In genomic region chr13:21075303-21076264, GRCh38 we compare ENCODE assay signal across 8 cellular contexts. TPM values are rescaled to one million over a fixed set of nuclear protein-coding genes. Genes with fewer than 3 reads are reported as not detected.
DNase-seq lines count a peak whose midpoint lies in the region; ATAC-seq and TF ChIP-seq lines count a peak whose summit lies in the region.

No MANE protein-coding gene starts in this region.

- no peaks in the 10 kb centered on the region for H3K9me3 Mint-ChIP-seq in T-helper 2 cell treated with Interferon-gamma antibody and Interleukin-4, amounts not matched to agents 5 μg/mL and 100 μg/mL, for 36 hours
- H3K9me3 Mint-ChIP-seq in naive thymus-derived CD4-positive, alpha-beta T cell: peaks cover 0 to 2% (median 0%) of the 10 kb centered on the region in 11 donors

- H3K27me3 Mint-ChIP-seq in T-helper 2 cell treated with Interferon-gamma antibody and Interleukin-4, amounts not matched to agents 5 μg/mL and 100 μg/mL, for 36 hours (ENCODE audit: low read depth): peaks cover 28% of the 10 kb centered on the region
- peaks cover 5 to 21% (median 11%) of the 10 kb centered on the region in 5 donors for H3K27me3 Mint-ChIP-seq in naive thymus-derived CD4-positive, alpha-beta T cell

- in situ Hi-C loops in GM18951 (cut with MboI; ENCODE audit: low sequenced_read_pairs, unreplicated experiment): no loop called here

- peak; percentile 25 for TF ChIP-seq POLR2A in GM18951 (IDR thresholded peaks at IDR 0.05; ENCODE audit: extremely low read depth, insufficient read depth, insufficient read length)

- DNase-seq in T-helper 2 cell treated with Interferon-gamma antibody and Interleukin-4, amounts not matched to agents 5 μg/mL and 100 μg/mL, for 36 hours (ENCODE audit: low spot score): no peak
- DNase-seq in naive thymus-derived CD4-positive, alpha-beta T cell: peak in 5 of 9 donors; percentile 3 to 30 (median 4)
- DNase-seq in NCI-H345 (lab: John Stamatoyannopoulos, UW): no peak
- no peak for DNase-seq in NCI-H510A (lab: John Stamatoyannopoulos, UW)

- POLR2A ChIA-PET in naive thymus-derived CD4-positive, alpha-beta T cell (lab: Charles Lee): no interaction called here

- peak; percentile 47 for ATAC-seq in naive thymus-derived CD4-positive, alpha-beta T cell
- ATAC-seq in GM19351 (IDR thresholded peaks at IDR 0.05; ENCODE audit: unreplicated experiment): no peak
- ATAC-seq in GM21825 (IDR thresholded peaks at IDR 0.05; ENCODE audit: unreplicated experiment): no peak

- peaks cover 21% of the 10 kb centered on the region for H3K4me1 Mint-ChIP-seq in T-helper 2 cell treated with Interferon-gamma antibody and Interleukin-4, amounts not matched to agents 5 μg/mL and 100 μg/mL, for 36 hours (ENCODE audit: low read depth)
- H3K4me1 Mint-ChIP-seq in naive thymus-derived CD4-positive, alpha-beta T cell: peaks cover 13 to 25% (median 16%) of the 10 kb centered on the region in 7 donors

- H3K27me3 ChIP-seq in esophagus (ENCODE audit: control insufficient read depth in 1 of 2, insufficient read depth in 2 of 2, low read length in 2 of 2): no peaks in the 10 kb centered on the region
- peaks cover 0 to 2% of the 10 kb centered on the region in 2 donors for H3K27me3 ChIP-seq in naive thymus-derived CD4-positive, alpha-beta T cell (ENCODE audit: control insufficient read depth in 2 of 2, insufficient read depth in 2 of 2, low read length in 2 of 2)

- peak overlapping the region; percentile 64 for H3K4me3 Mint-ChIP-seq in T-helper 2 cell treated with Interferon-gamma antibody and Interleukin-4, amounts not matched to agents 5 μg/mL and 100 μg/mL, for 36 hours
- H3K4me3 Mint-ChIP-seq in naive thymus-derived CD4-positive, alpha-beta T cell: peak overlapping the region; percentile 66 to 87 (median 82)

- H3K27ac Mint-ChIP-seq in T-helper 2 cell treated with Interferon-gamma antibody and Interleukin-4, amounts not matched to agents 5 μg/mL and 100 μg/mL, for 36 hours: peak overlapping the region; percentile 66
- H3K27ac Mint-ChIP-seq in naive thymus-derived CD4-positive, alpha-beta T cell: peak overlapping the region in 5 of 9 donors; percentile 19 to 83 (median 68)

- CTCF ChIA-PET in naive thymus-derived CD4-positive, alpha-beta T cell (lab: Charles Lee): no interaction called here

- 4 to 5% methylated on average over 49 to 55 of the region's 67 CpGs for WGBS in esophagus, 2 donors

- H3K4me3 ChIP-seq in esophagus (ENCODE audit: low read depth in 1 of 2, low read length in 2 of 2): peak overlapping the region; percentile 43 to 52
- peak overlapping the region; percentile 59 for H3K4me3 ChIP-seq in naive thymus-derived CD4-positive, alpha-beta T cell (ENCODE audit: low read length)

- H3K9me3 ChIP-seq in esophagus (ENCODE audit: control insufficient read depth in 2 of 2, insufficient read depth in 1 of 2, low read depth in 1 of 2, low read length in 1 of 2): no peaks in the 10 kb centered on the region
- H3K9me3 ChIP-seq in naive thymus-derived CD4-positive, alpha-beta T cell (ENCODE audit: control insufficient read depth in 2 of 3, low read length in 3 of 3): no peaks in the 10 kb centered on the region

- H3K27ac ChIP-seq in esophagus (ENCODE audit: low read depth in 2 of 2, low read length in 1 of 2): peak overlapping the region; percentile 4 to 47
- H3K27ac ChIP-seq in naive thymus-derived CD4-positive, alpha-beta T cell (ENCODE audit: low read depth, low read length): no peak overlapping the region

- H3K4me1 ChIP-seq in esophagus (ENCODE audit: control insufficient read depth in 2 of 2, insufficient read depth in 2 of 2, low read length in 1 of 2): no peaks in the 10 kb centered on the region
- peaks cover 6 to 12% of the 10 kb centered on the region in 2 donors for H3K4me1 ChIP-seq in naive thymus-derived CD4-positive, alpha-beta T cell (ENCODE audit: control insufficient read depth in 2 of 2, insufficient read depth in 2 of 2, low read length in 2 of 2)

- intact Hi-C loops in naive thymus-derived CD4-positive, alpha-beta T cell (cut with micrococcal nuclease): loop anchor here in 1 of 2 donors (5.0 kb wide), 1 partner anchor 58 kb away; no protein-coding TSS in a partner anchor

- no peaks in the 10 kb centered on the region for H3K36me3 ChIP-seq in esophagus (ENCODE audit: control insufficient read depth in 2 of 2, insufficient read depth in 2 of 2, low read length in 1 of 2)
- H3K36me3 ChIP-seq in naive thymus-derived CD4-positive, alpha-beta T cell (ENCODE audit: control insufficient read depth in 2 of 3, insufficient read depth in 3 of 3, low read length in 3 of 3): no peaks in the 10 kb centered on the region

- H3K36me3 Mint-ChIP-seq in T-helper 2 cell treated with Interferon-gamma antibody and Interleukin-4, amounts not matched to agents 5 μg/mL and 100 μg/mL, for 36 hours (ENCODE audit: low read depth): no peaks in the 10 kb centered on the region
- no peaks in the 10 kb centered on the region for H3K36me3 Mint-ChIP-seq in naive thymus-derived CD4-positive, alpha-beta T cell

RNA-seq across cellular contexts. Expression of gene LATS2, which starts 14.2 kb away (rescaled TPM):
- polyA plus RNA-seq in esophagus: 1 to 10 TPM; 5.1 to 5.2 TPM
- total RNA-seq in naive thymus-derived CD4-positive, alpha-beta T cell: 10 to 100 TPM in 1 of 5 experiments, 1 to 10 TPM in 4; 1.3 to 11.9 (median 2.3) TPM
- not detected for polyA plus RNA-seq in naive thymus-derived CD4-positive, alpha-beta T cell

Comparison
In these comparisons a context has a peak if more than half of its experiments do, and no peak if none do; other contexts are left out.
1. DNase-seq: peak in naive thymus-derived CD4-positive, alpha-beta T cell (5 of 9); none in T-helper 2 cell treated with Interferon-gamma antibody and Interleukin-4, amounts not matched to agents 5 μg/mL and 100 μg/mL, for 36 hours (single experiment), NCI-H345 (single experiment) and NCI-H510A (single experiment).
2. RNA of gene LATS2, which starts 14.2 kb away (polyA plus RNA-seq): 5.1 to 5.2 TPM in esophagus; not detected in naive thymus-derived CD4-positive, alpha-beta T cell; every median in the first group is over 4 times any median in the second.